ENCODE assay signal across 8 cellular contexts in the genomic region with DNA sequence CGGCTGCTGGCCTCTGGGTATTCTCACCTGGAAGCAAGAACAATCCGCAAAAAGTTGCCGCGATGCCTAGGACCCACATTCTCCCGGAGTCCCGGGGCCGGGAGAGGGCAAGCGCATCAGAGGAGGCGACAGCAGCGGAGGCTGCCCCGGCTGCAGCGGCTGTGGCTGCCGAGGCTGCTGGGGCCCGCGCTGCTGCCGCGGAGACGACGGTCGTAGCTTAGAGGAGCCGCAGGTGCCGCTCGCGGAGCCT. TPM values are rescaled to one million over a fixed set of nuclear protein-coding genes. Genes with fewer than 3 reads are reported as not detected.
DNase-seq lines count a peak whose midpoint lies in the region; ATAC-seq and TF ChIP-seq lines count a peak whose summit lies in the region.

No MANE protein-coding gene starts in this region.

- H3K4me1 ChIP-seq in HCT116 (ENCODE audit: control insufficient read depth in 1 of 2, insufficient read depth in 2 of 2, low read length in 2 of 2): peaks cover 10 to 18% of the 10 kb centered on the region in 2 experiments

- H2AFZ ChIP-seq in HCT116 (ENCODE audit: low read depth, low read length, poor library complexity, severe bottlenecking): no peak overlapping the region

- no peak overlapping the region for H3K9ac ChIP-seq in HCT116 (ENCODE audit: low read length)

- H3K9me3 ChIP-seq in HCT116 (ENCODE audit: control insufficient read depth in 1 of 2, insufficient read depth in 1 of 2, low read depth in 1 of 2, low read length in 2 of 2): no peaks in the 10 kb centered on the region

- H3K4me3 ChIP-seq in HCT116 (replicated peaks in 1 of 2; ENCODE audit: low read depth in 1 of 2, low read length in 2 of 2) (no peak overlapping the region), retinal pigment epithelial cell (ENCODE audit: low read length) (peak overlapping the region; percentile 49)

- H4K20me1 ChIP-seq in HCT116 (ENCODE audit: insufficient read depth): no peaks in the 10 kb centered on the region

- CTCF ChIA-PET in HCT116 (lab: Charles Lee): no interaction called here

- TF ChIP-seq CTCF in HCT116 (IDR thresholded peaks at IDR 0.05 in 2 of 3, conservative IDR thresholded peaks at IDR 0.05 in 1 of 3; ENCODE audit: borderline replicate concordance in 1 of 3, insufficient read depth in 1 of 3, low read depth in 2 of 3, low read length in 2 of 3): no peak
- no peak for TF ChIP-seq CTCF in retinal pigment epithelial cell (conservative IDR thresholded peaks at IDR 0.05; ENCODE audit: low read depth, low read length)

- peaks cover 67% of the 10 kb centered on the region for H3K27me3 ChIP-seq in HCT116 (ENCODE audit: insufficient read depth, low read length)

- DNase-seq in HCT116 (ENCODE audit: low read depth, low spot score): no peak
- peak; percentile 9 for DNase-seq in SW480 (ENCODE audit: low spot score)
- DNase-seq in left ventricle myocardium superior: no peak
- DNase-seq in retinal pigment epithelial cell (ENCODE audit: low read depth): no peak
- DNase-seq in GF-D8 (lab: John Stamatoyannopoulos, UW): no peak
- DNase-seq in pons (ENCODE audit: low spot score): no peak
- DNase-seq in amniotic stem cell (lab: John Stamatoyannopoulos, UW): no peak

- TF ChIP-seq POLR2A in HCT116 (IDR thresholded peaks at IDR 0.05; ENCODE audit: borderline replicate concordance, extremely low read depth, insufficient read depth, insufficient read length): no peak

- no peaks in the 10 kb centered on the region for H3K9me2 ChIP-seq in HCT116 (ENCODE audit: insufficient read depth)

- H3K36me3 ChIP-seq in HCT116 (ENCODE audit: control insufficient read depth in 1 of 2, insufficient read depth in 2 of 2, low read length in 2 of 2): no peaks in the 10 kb centered on the region

- POLR2A ChIA-PET in HCT116 (lab: Charles Lee): no interaction called here

- RAD21 ChIA-PET in HCT116 (lab: Charles Lee; ENCODE audit: low non-redundant PET in 1 of 2, low total read pairs in 2 of 2, uncharacterized antibody in 2 of 2, unreplicated experiment in 2 of 2): no interaction called here

- H3K4me2 ChIP-seq in HCT116 (ENCODE audit: low read length): peak overlapping the region; percentile 47; the same call in 1 of the 2 replicates

- H3K79me2 ChIP-seq in HCT116 (ENCODE audit: insufficient read depth, low read length): no peaks in the 10 kb centered on the region

- TF ChIP-seq RAD21 in HCT116 (IDR thresholded peaks at IDR 0.05; ENCODE audit: low read depth): no peak

- ATAC-seq in HCT116 (no peak; the same call in 1 of the 2 replicates), left ventricle myocardium superior (peak; percentile 64), HG02938 (IDR thresholded peaks at IDR 0.05; ENCODE audit: unreplicated experiment) (no peak)

- intact Hi-C loops in HCT116 (cut with micrococcal nuclease): loop anchor here (10.0 kb wide), 2 partner anchors 505 to 1175 kb away; no protein-coding TSS in a partner anchor
- intact Hi-C loops in left ventricle myocardium superior (cut with micrococcal nuclease): no loop called here

- no TSS peak for BruUV-seq in HCT116 (replicated peaks; lab: Mats Ljungman, UMichigan)

- H3K27ac ChIP-seq in HCT116 (ENCODE audit: low read depth, low read length): no peak overlapping the region

TF ChIP-seq in HCT116, 20 proteins besides CTCF, POLR2A, EP300 and RAD21:
- no peak for TF ChIP-seq CBX3 (IDR thresholded peaks at IDR 0.05; ENCODE audit: low read depth)

RNA-seq across cellular contexts. Expression of a gene that starts 0.2 kb away (rescaled TPM):
- not detected for total RNA-seq in HCT116 (2021; ENCODE audit: unreplicated experiment)
- polyA plus RNA-seq in HCT116 (2012): 0.06 and 0.17 TPM in 2 replicates
- total RNA-seq in left ventricle myocardium superior: not detected
